Comparison of ENCODE assay signal across 1 cellular context in the genomic region with DNA sequence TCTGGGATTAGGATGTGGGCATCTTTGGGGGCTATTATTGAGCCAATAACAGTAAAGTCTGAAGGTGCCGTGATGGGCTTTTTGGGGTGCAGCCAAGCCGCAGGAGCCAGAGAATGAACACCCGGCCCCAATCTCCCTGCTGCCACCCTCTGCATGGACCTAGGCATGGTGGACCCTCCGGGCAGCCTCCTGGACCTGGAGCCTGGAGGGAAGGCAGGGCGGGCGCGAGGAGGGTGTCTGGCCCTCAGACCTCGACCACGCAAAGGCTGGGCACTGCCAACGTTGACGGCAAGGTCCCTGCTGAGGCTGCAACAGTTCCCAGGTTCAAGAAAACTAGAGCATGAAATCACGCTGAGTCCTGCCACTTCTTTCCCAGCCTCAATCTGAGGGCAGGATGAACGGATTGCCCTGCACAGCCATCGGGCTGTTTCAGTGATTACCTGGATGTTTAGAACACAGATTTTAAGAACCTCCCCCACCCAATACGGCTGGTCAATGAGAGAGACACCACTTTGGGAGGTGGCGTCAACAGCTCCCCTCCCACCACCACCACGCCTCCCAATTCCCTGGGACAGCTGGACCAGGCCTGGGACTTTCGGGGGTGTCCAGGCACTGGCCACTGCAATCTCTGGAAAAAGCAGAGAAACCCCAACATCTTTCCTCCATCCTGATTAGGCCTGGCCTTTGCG.
TF ChIP-seq lines count a peak whose summit lies in the region.

No MANE protein-coding gene starts in this region.

TF ChIP-seq in HepG2, 621 proteins besides CTCF, POLR2A, EP300 and RAD21:
- TF ChIP-seq, protein P1, sequence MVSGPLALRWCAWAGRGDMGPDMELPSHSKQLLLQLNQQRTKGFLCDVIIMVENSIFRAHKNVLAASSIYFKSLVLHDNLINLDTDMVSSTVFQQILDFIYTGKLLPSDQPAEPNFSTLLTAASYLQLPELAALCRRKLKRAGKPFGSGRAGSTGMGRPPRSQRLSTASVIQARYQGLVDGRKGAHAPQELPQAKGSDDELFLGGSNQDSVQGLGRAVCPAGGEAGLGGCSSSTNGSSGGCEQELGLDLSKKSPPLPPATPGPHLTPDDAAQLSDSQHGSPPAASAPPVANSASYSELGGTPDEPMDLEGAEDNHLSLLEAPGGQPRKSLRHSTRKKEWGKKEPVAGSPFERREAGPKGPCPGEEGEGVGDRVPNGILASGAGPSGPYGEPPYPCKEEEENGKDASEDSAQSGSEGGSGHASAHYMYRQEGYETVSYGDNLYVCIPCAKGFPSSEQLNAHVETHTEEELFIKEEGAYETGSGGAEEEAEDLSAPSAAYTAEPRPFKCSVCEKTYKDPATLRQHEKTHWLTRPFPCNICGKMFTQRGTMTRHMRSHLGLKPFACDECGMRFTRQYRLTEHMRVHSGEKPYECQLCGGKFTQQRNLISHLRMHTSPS (CRISPR knock-in tag; IDR thresholded peaks at IDR 0.05; ENCODE audit: low read depth): 0 out of 2 replicates have a peak, but pooled peaks have one; percentile 13
- 0 out of 2 replicates have a peak, but pooled peaks have one; percentile 36 for TF ChIP-seq ZNF605 (CRISPR knock-in tag; IDR thresholded peaks at IDR 0.05)
TF ChIP-seq in HepG2: peak in this region for 2; not testable (repeated sequence) for 619.
